ENCODE assay signal across 26 cellular contexts in genomic region chr2:194557993-194558392, GRCh38.
"Had no signal": no experiment of that assay in that cellular context is flagged by ENCODE, and none has a peak within 500 bp of the region (broad histone marks: within the 10 kb centered on the region; RNA-seq: fewer than 3 reads in every experiment).

No MANE protein-coding gene starts in this region.

- ATAC-seq: effector memory CD8-positive, alpha-beta T cell; esophagus mucosa; foreskin keratinocyte; gastrocnemius medialis; gastroesophageal sphincter; heart left ventricle; heart right ventricle had no signal

- FAIRE-seq: endothelial cell of umbilical vein had no signal

- H3K4me3 Mint-ChIP-seq: dendritic cell treated with granulocyte-macrophage colony-stimulating factor and Interleukin-4, amounts not matched to agents 40 ng/mL and 50 ng/mL, for 4 days; effector memory CD8-positive, alpha-beta T cell; endodermal cell had no signal

- H3K4me1 ChIP-seq: colonic mucosa, esophagus squamous epithelium, foreskin keratinocyte, gastrocnemius medialis, heart left ventricle, heart right ventricle had no signal

- H3K27ac ChIP-seq: colonic mucosa, coronary artery, dorsolateral prefrontal cortex, epithelial cell of prostate, esophagus muscularis mucosa, esophagus squamous epithelium, foreskin keratinocyte, gastrocnemius medialis, gastroesophageal sphincter, heart left ventricle, heart right ventricle had no signal

- H3K9me3 ChIP-seq: colonic mucosa, esophagus muscularis mucosa, esophagus squamous epithelium, gastrocnemius medialis, gastroesophageal sphincter had no signal

- H3K27me3 Mint-ChIP-seq: dendritic cell treated with granulocyte-macrophage colony-stimulating factor and Interleukin-4, amounts not matched to agents 40 ng/mL and 50 ng/mL, for 4 days; effector memory CD8-positive, alpha-beta T cell had no signal

- H3K27ac Mint-ChIP-seq: dendritic cell treated with granulocyte-macrophage colony-stimulating factor and Interleukin-4, amounts not matched to agents 40 ng/mL and 50 ng/mL, for 4 days; effector memory CD8-positive, alpha-beta T cell; endodermal cell had no signal

- DNase-seq: colonic mucosa; cortex of kidney; dermis blood vessel endothelial cell; dorsolateral prefrontal cortex; effector CD4-positive, alpha-beta T cell; effector CD8-positive, alpha-beta T cell; effector memory CD4-positive, alpha-beta T cell; effector memory CD8-positive, alpha-beta T cell; endodermal cell; erythroblast; esophagus squamous epithelium; foreskin fibroblast; foreskin keratinocyte; foreskin melanocyte; gastrocnemius medialis; glutamatergic neuron; head of caudate nucleus; heart left ventricle; heart right ventricle had no signal

- H3K27me3 ChIP-seq: colonic mucosa, dorsolateral prefrontal cortex, esophagus muscularis mucosa, esophagus squamous epithelium, foreskin keratinocyte, gastrocnemius medialis, gastroesophageal sphincter, heart right ventricle had no signal

- H3K36me3 ChIP-seq: colonic mucosa, esophagus muscularis mucosa, esophagus squamous epithelium, gastrocnemius medialis, gastroesophageal sphincter, heart left ventricle, heart right ventricle had no signal

- H3K4me3 ChIP-seq: colonic mucosa, coronary artery, dorsolateral prefrontal cortex, esophagus muscularis mucosa, esophagus squamous epithelium, gastrocnemius medialis, gastroesophageal sphincter, heart left ventricle, heart right ventricle had no signal

- H3K9me3 Mint-ChIP-seq: effector memory CD8-positive, alpha-beta T cell had no signal
